ENCODE assay signal across 8 cellular contexts in the genomic region with DNA sequence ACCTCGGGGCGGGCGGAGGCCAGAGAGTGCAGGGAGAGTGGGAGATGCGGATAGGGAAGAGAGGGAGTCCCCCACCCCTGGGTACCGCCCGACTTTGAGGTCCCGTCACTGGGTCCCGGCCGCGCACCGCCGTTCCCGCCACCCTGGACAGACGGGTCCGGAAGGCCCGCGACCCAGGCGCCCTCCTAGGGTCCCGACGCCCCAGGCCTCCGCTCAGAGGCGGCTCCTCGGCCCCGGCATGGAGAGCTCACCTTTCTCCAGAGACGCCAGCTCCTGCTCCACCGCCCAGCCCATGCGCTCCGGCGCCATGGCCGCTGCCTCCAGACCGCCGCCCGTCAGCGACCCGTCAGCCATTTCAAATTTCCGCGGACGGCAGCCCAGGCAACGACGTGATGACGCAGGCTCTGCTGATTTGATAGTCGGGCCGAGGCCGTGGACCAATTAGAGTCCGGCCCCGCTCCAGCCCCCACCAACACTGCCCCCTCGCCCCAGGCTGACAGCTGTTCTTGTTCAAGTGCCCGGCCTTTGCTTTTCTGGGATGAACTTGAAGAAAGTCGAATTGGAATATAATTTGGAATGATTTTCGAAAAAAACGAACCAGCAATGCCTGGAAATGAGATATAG. TPM values are rescaled to one million over a fixed set of nuclear protein-coding genes. Genes with fewer than 3 reads are reported as not detected.
DNase-seq lines count a peak whose midpoint lies in the region; TF ChIP-seq lines count a peak whose summit lies in the region.

A gene with protein sequence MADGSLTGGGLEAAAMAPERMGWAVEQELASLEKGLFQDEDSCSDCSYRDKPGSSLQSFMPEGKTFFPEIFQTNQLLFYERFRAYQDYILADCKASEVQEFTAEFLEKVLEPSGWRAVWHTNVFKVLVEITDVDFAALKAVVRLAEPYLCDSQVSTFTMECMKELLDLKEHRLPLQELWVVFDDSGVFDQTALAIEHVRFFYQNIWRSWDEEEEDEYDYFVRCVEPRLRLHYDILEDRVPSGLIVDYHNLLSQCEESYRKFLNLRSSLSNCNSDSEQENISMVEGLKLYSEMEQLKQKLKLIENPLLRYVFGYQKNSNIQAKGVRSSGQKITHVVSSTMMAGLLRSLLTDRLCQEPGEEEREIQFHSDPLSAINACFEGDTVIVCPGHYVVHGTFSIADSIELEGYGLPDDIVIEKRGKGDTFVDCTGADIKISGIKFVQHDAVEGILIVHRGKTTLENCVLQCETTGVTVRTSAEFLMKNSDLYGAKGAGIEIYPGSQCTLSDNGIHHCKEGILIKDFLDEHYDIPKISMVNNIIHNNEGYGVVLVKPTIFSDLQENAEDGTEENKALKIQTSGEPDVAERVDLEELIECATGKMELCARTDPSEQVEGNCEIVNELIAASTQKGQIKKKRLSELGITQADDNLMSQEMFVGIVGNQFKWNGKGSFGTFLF (minus strand): TSS at position 374 of the 624 bp plus-strand sequence. CDS start 20 bp downstream, at position 354.

- in situ Hi-C loops in GM23248 (cut with MboI) = no loop called here

- H3K9me2 ChIP-seq in GM23248 (ENCODE audit: insufficient read depth) (no peaks in the 10 kb centered on the region), Karpas-422 (replicated peaks; ENCODE audit: insufficient read depth, low read length) (no peaks in the 10 kb centered on the region)

- 0 to 2% methylated on average over 44 to 45 of the region's 51 CpGs for WGBS in GM23248 (ENCODE audit: low coverage in 1 of 2, low lambda C conversion rate in 2 of 2, missing lambda C conversion rate in 2 of 2), 2 experiments
- WGBS in neuronal stem cell (ENCODE audit: extremely low coverage in 2 of 2, insufficient read length in 2 of 2, insufficient replicate concordance in 1 of 2), 2 donors = no CpG with 5 or more reads among the region's 51 CpGs

- H2BK15ac ChIP-seq in neuronal stem cell (ENCODE audit: low read length) = no peak within 1 kb of the TSS

- no peak within 1 kb of the TSS for H2AK5ac ChIP-seq in neuronal stem cell (ENCODE audit: low read depth, low read length)

- H3K27me3 ChIP-seq in GM23248 (replicated peaks; ENCODE audit: insufficient read depth) = no peaks in the 10 kb centered on the region
- H3K27me3 ChIP-seq in Karpas-422 (ENCODE audit: low read length) = no peaks in the 10 kb centered on the region
- H3K27me3 ChIP-seq in neuronal stem cell (ENCODE audit: control insufficient read depth in 3 of 3, insufficient read depth in 3 of 3, low read depth in 1 of 3, low read length in 3 of 3) = no peaks in the 10 kb centered on the region
- no peaks in the 10 kb centered on the region for H3K27me3 ChIP-seq in subcutaneous abdominal adipose tissue (ENCODE audit: control insufficient read depth in 5 of 5, insufficient read depth in 4 of 5, low read length in 5 of 5)

- peak within 1 kb of the TSS; percentile 82 for H3K9ac ChIP-seq in GM23248
- H3K9ac ChIP-seq in Karpas-422 (ENCODE audit: low read length) = peak within 1 kb of the TSS; percentile 90
- H3K9ac ChIP-seq in neuronal stem cell (ENCODE audit: low read depth, low read length, poor library complexity) = peak within 1 kb of the TSS; percentile 85
- H3K9ac ChIP-seq in subcutaneous abdominal adipose tissue (ENCODE audit: low read length in 5 of 5) = peak within 1 kb of the TSS in 2 of 5 donors; percentile 36 to 67

- peak within 1 kb of the TSS; percentile 56 for H2BK5ac ChIP-seq in neuronal stem cell (ENCODE audit: low read length)

- H3K23ac ChIP-seq in neuronal stem cell (ENCODE audit: low read depth, low read length, poor library complexity) = no peak within 1 kb of the TSS

- H3K4me2 ChIP-seq in GM23248 (ENCODE audit: unreplicated experiment) (peak within 1 kb of the TSS; percentile 94), Karpas-422 (ENCODE audit: low read depth, low read length, poor library complexity, severe bottlenecking) (peak within 1 kb of the TSS; percentile 97), neuronal stem cell (ENCODE audit: insufficient read depth, low read length, poor library complexity, severe bottlenecking) (peak within 1 kb of the TSS; percentile 69)

- H2BK120ac ChIP-seq in neuronal stem cell (ENCODE audit: low read depth, low read length) = no peak within 1 kb of the TSS

- H4K20me1 ChIP-seq in GM23248 (ENCODE audit: insufficient read depth) (no peaks in the 10 kb centered on the region), Karpas-422 (ENCODE audit: insufficient read depth, low read depth, low read length) (no peaks in the 10 kb centered on the region)

- TF ChIP-seq CTCF in RWPE1 (conservative IDR thresholded peaks at IDR 0.05; ENCODE audit: low read depth) = no peak

- POLR2A ChIA-PET in RWPE1 (lab: Yijun Ruan, JAX; ENCODE audit: low non-redundant PET) = no interaction called here

- H3K14ac ChIP-seq in neuronal stem cell (ENCODE audit: low read length) = no peak within 1 kb of the TSS

- no peak within 1 kb of the TSS for H4K91ac ChIP-seq in neuronal stem cell (ENCODE audit: low read depth, low read length, poor library complexity)

- peak within 1 kb of the TSS; percentile 6 for H3K18ac ChIP-seq in neuronal stem cell (ENCODE audit: low read length)

- H3K4me3 ChIP-seq in GM23248 = peak within 1 kb of the TSS; percentile 85
- H3K4me3 ChIP-seq in Karpas-422 (ENCODE audit: low read length) = peak within 1 kb of the TSS; percentile 85
- H3K4me3 ChIP-seq in neuronal stem cell (ENCODE audit: low read length in 2 of 2) = peak within 1 kb of the TSS; percentile 87 to 90
- H3K4me3 ChIP-seq in subcutaneous abdominal adipose tissue (ENCODE audit: low read depth in 1 of 5, low read length in 5 of 5) = peak within 1 kb of the TSS; percentile 61 to 78 (median 66)

- peak; percentile 89 for DNase-seq in ELF-1 (ENCODE audit: low read depth, low spot score)
- peak; percentile 98 for DNase-seq in GM23248
- DNase-seq in Karpas-422 = peak; percentile 96
- DNase-seq in RWPE1 (ENCODE audit: low spot score) = peak; percentile 97
- DNase-seq in activated effector memory CD4-positive, alpha-beta T cell treated with Interleukin-2 at 50 U/mL for 16 hours = peak; percentile 47
- peak; percentile 88 for DNase-seq in foreskin melanocyte
- peak; percentile 73 for DNase-seq in neuronal stem cell (ENCODE audit: low spot score)

- H3F3A ChIP-seq in GM23248 (ENCODE audit: insufficient read depth) = no peaks in the 10 kb centered on the region

- H3K36me3 ChIP-seq in GM23248 (ENCODE audit: low read depth) (no peaks in the 10 kb centered on the region), Karpas-422 (ENCODE audit: insufficient read depth, low read length) (peaks cover 31% of the 10 kb centered on the region), neuronal stem cell (replicated peaks in 1 of 2; ENCODE audit: control insufficient read depth in 2 of 2, insufficient read depth in 2 of 2, low read length in 2 of 2) (peaks cover 8 to 34% of the 10 kb centered on the region in 2 donors), subcutaneous abdominal adipose tissue (ENCODE audit: control insufficient read depth in 5 of 5, insufficient read depth in 5 of 5, low read length in 5 of 5) (no peaks in the 10 kb centered on the region)

- no peaks in the 10 kb centered on the region for H3K4me1 ChIP-seq in GM23248 (ENCODE audit: insufficient read depth)
- H3K4me1 ChIP-seq in Karpas-422 (ENCODE audit: low read length) = peaks cover 55% of the 10 kb centered on the region
- H3K4me1 ChIP-seq in neuronal stem cell (ENCODE audit: control insufficient read depth in 2 of 2, insufficient read depth in 1 of 2, low read depth in 1 of 2, low read length in 2 of 2) = peaks cover 1 to 3% of the 10 kb centered on the region in 2 donors
- H3K4me1 ChIP-seq in subcutaneous abdominal adipose tissue (ENCODE audit: control insufficient read depth in 5 of 5, insufficient read depth in 5 of 5, low read length in 5 of 5) = peaks cover 2 to 15% (median 12%) of the 10 kb centered on the region in 5 donors

- no peak within 1 kb of the TSS for H2BK12ac ChIP-seq in neuronal stem cell (ENCODE audit: low read length)

- no peaks in the 10 kb centered on the region for H3K9me3 ChIP-seq in GM23248 (ENCODE audit: low read depth)
- no peaks in the 10 kb centered on the region for H3K9me3 ChIP-seq in Karpas-422 (ENCODE audit: low read length)
- no peaks in the 10 kb centered on the region for H3K9me3 ChIP-seq in neuronal stem cell (replicated peaks in 1 of 2; ENCODE audit: control insufficient read depth in 2 of 2, insufficient read depth in 1 of 2, low read depth in 1 of 2, low read length in 2 of 2)
- H3K9me3 ChIP-seq in subcutaneous abdominal adipose tissue (ENCODE audit: control insufficient read depth in 5 of 5, low read length in 5 of 5) = no peaks in the 10 kb centered on the region

- H4K8ac ChIP-seq in neuronal stem cell (ENCODE audit: low read depth, low read length) = no peak within 1 kb of the TSS

- peaks cover 6% of the 10 kb centered on the region for H3K79me1 ChIP-seq in neuronal stem cell (ENCODE audit: low read depth, low read length)

- no peak within 1 kb of the TSS for H3K4ac ChIP-seq in neuronal stem cell (ENCODE audit: low read length)

- H2AFZ ChIP-seq in GM23248 (peak within 1 kb of the TSS; percentile 88), Karpas-422 (ENCODE audit: low read length) (peak within 1 kb of the TSS; percentile 82; the same call in 1 of the 2 replicates), neuronal stem cell (ENCODE audit: low read length) (peak within 1 kb of the TSS; percentile 95)

- CTCF ChIA-PET in RWPE1 (lab: Yijun Ruan, JAX) = no interaction called here

- H3K27ac ChIP-seq in GM23248 (peak within 1 kb of the TSS; percentile 47), Karpas-422 (ENCODE audit: low read length) (peak within 1 kb of the TSS; percentile 81), RWPE1 (peak within 1 kb of the TSS; percentile 77), neuronal stem cell (replicated peaks; ENCODE audit: low read length) (no peak within 1 kb of the TSS), subcutaneous abdominal adipose tissue (ENCODE audit: low read depth, low read length) (no peak within 1 kb of the TSS)

- H3K79me2 ChIP-seq in GM23248 (ENCODE audit: insufficient read depth) (peaks cover 30% of the 10 kb centered on the region), Karpas-422 (ENCODE audit: low read length) (peaks cover 50% of the 10 kb centered on the region)

RNA-seq across cellular contexts. Expression of the gene that starts here (rescaled TPM):
- 17.1 and 23.3 TPM in 2 replicates for total RNA-seq in GM23248 (2014; rRNA removed; shearing (Covaris generic))
- polyA plus RNA-seq in GM23248 (2016; fragmentation: Nextera tagmentation; extraction: Ambion mirVana) = 18.6 and 19.1 TPM in 2 replicates
- total RNA-seq in Karpas-422 (2014; rRNA removed; shearing (Covaris generic); ENCODE audit: low replicate concordance) = 15.5 and 15.7 TPM in 2 replicates
- polyA plus RNA-seq in neuronal stem cell (2013, experiment 1 of 2) = 6.9 TPM
- polyA plus RNA-seq in neuronal stem cell (2013, experiment 2 of 2) = 6.9 TPM

Comparison
In these comparisons a context has a peak if more than half of its experiments do, and no peak if none do; other contexts are left out.
1. DNase-seq: peak in every context shown above with its lines; median percentile 98 in GM23248; 97 in RWPE1; 96 in Karpas-422; 89 in ELF-1; 88 in foreskin melanocyte; 73 in neuronal stem cell; 47 in activated effector memory CD4-positive, alpha-beta T cell treated with Interleukin-2 at 50 U/mL for 16 hours.
2. H3K27ac ChIP-seq: peak in GM23248 (single experiment), Karpas-422 (single experiment) and RWPE1 (single experiment); none in neuronal stem cell (single experiment) and subcutaneous abdominal adipose tissue (single experiment).
3. Peak in every context shown above with its lines, with median percentiles within 50 percentile points of each other: H2AFZ ChIP-seq, H3K4me2 ChIP-seq and H3K4me3 ChIP-seq.